17 cellular contexts compared by ENCODE assay signal in the genomic region with DNA sequence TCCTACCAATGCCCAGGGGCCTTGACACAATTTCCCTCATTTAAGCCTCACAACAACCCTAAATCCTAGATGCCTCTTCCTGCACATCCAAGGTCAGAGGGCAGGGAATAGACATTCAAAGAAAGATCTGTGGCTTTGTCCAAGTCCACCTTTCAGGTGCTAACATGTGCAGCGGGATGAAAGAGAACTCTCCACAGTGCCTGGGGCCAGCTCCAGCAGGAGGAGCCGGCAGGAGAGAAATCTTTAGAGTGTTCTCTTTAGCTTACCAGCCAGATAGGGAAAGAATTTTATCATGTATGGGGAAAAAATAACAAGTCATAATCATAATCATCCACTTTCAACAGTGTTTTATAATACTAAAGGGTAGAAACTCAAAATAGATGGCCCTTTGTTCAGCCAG.
"Had no signal": no experiment of that assay in that cellular context is flagged by ENCODE, and none has a peak within 500 bp of the region (broad histone marks: within the 10 kb centered on the region; RNA-seq: fewer than 3 reads in every experiment).

No MANE protein-coding gene starts in this region.

- H3K36me3 ChIP-seq: esophagus muscularis mucosa, gastrocnemius medialis, left lung, neutrophil, thyroid gland, upper lobe of left lung, vagina had no signal

- H3K4me3 ChIP-seq: esophagus muscularis mucosa, gastrocnemius medialis, left lung, lung, psoas muscle, thyroid gland, upper lobe of left lung, vagina had no signal

- H3K4me1 Mint-ChIP-seq: naive B cell had no signal

- H3K27ac Mint-ChIP-seq: naive B cell had no signal

- H3K4me3 Mint-ChIP-seq: naive B cell, nephron progenitor cell had no signal

- H3K36me3 Mint-ChIP-seq: naive B cell had no signal

- H3K9me3 ChIP-seq: esophagus muscularis mucosa, gastrocnemius medialis, left lung, neutrophil, psoas muscle, thyroid gland, upper lobe of left lung, vagina had no signal

- H3K27ac ChIP-seq: epithelial cell of prostate, esophagus muscularis mucosa, gastrocnemius medialis, left lung, neutrophil, psoas muscle, thyroid gland, upper lobe of left lung, vagina had no signal

- H3K27me3 ChIP-seq: gastrocnemius medialis, neutrophil, thyroid gland, upper lobe of left lung, vagina had no signal

- DNase-seq: effector memory CD4-positive, alpha-beta T cell; gastrocnemius medialis; mesenchymal stem cell; naive B cell; nephron progenitor cell; psoas muscle; retina; stimulated activated CD4-positive, alpha-beta T cell treated with anti-CD3 and anti-CD28 coated beads, Interleukin-2, amount 100 ng/mL, for 24 hours; stimulated activated naive CD4-positive, alpha-beta T cell treated with Interleukin-2 at 50 U/mL for 16 hours; thyroid gland; upper lobe of left lung had no signal

- H3K4me1 ChIP-seq: esophagus muscularis mucosa, gastrocnemius medialis, left lung, psoas muscle, thyroid gland, upper lobe of left lung, vagina had no signal

- ATAC-seq: gastrocnemius medialis, left lung, psoas muscle had no signal

- H3K9me3 Mint-ChIP-seq: naive B cell, nephron progenitor cell had no signal
